In the genomic region with DNA sequence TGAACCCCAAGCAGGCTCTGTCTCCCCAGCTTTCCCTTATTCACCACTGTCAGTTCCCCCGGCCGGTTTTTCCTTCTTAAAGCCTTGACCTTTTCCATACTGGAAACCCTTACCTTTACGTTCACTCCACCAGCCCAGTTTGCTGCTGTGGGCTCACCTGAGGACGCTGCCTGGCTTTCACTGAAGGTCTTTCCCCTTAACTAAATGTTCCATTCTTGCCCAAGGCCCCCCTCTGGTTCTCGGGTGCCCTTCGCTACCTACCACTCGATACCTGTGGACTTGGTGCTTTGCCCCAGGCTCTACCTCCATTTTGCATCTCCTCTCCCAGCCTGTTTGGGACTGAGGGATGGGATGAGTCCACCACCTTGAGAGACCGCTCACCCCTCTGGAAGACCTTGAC, we compare ENCODE assay signal across 8 cellular contexts. TPM values are rescaled to one million over a fixed set of nuclear protein-coding genes. Genes with fewer than 3 reads are reported as not detected.
DNase-seq lines count a peak whose midpoint lies in the region; ATAC-seq and TF ChIP-seq lines count a peak whose summit lies in the region.

No MANE protein-coding gene starts in this region.

- H3K4me3 ChIP-seq in cardiac muscle cell (peak overlapping the region; percentile 99), brain microvascular endothelial cell (ENCODE audit: low read depth, low read length) (peak overlapping the region; percentile 99), urinary bladder (ENCODE audit: low read depth, low read length) (peak overlapping the region; percentile 93)

- H3K9me3 Mint-ChIP-seq in memory B cell = no peaks in the 10 kb centered on the region

- H3K4me1 ChIP-seq in cardiac muscle cell (ENCODE audit: low read depth) = peaks cover 21% of the 10 kb centered on the region
- no peaks in the 10 kb centered on the region for H3K4me1 ChIP-seq in urinary bladder (ENCODE audit: insufficient read depth)

- H3K4me1 Mint-ChIP-seq in memory B cell = peaks cover 17% of the 10 kb centered on the region

- 19% methylated on average over 8 of the region's 8 CpGs for WGBS in urinary bladder

- peaks cover 24% of the 10 kb centered on the region for H3K36me3 ChIP-seq in cardiac muscle cell
- peaks cover 52% of the 10 kb centered on the region for H3K36me3 ChIP-seq in brain microvascular endothelial cell (replicated peaks)
- H3K36me3 ChIP-seq in urinary bladder (ENCODE audit: insufficient read depth) = peaks cover 5% of the 10 kb centered on the region

- H3K27me3 ChIP-seq in cardiac muscle cell (no peaks in the 10 kb centered on the region), brain microvascular endothelial cell (replicated peaks) (no peaks in the 10 kb centered on the region)

- TF ChIP-seq CTCF in cardiac muscle cell (IDR thresholded peaks at IDR 0.05; ENCODE audit: low read depth, low read length) (no peak), brain microvascular endothelial cell (IDR thresholded peaks at IDR 0.05; ENCODE audit: low read depth, low read length, missing control alignments) (no peak)

- peak overlapping the region; percentile 88 for H3K27ac Mint-ChIP-seq in memory B cell

- no peaks in the 10 kb centered on the region for H3K9me3 ChIP-seq in cardiac muscle cell (ENCODE audit: low read depth)

- in situ Hi-C loops in brain microvascular endothelial cell (cut with HindIII; ENCODE audit: low pct_ligation_motif_present, low sequenced_read_pairs) = no loop called here

- DNase-seq in cardiac muscle cell (ENCODE audit: low read depth in 1 of 2, low spot score in 1 of 2) = no peak
- no peak for DNase-seq in cardiac septum (ENCODE audit: low spot score)
- DNase-seq in brain microvascular endothelial cell = no peak
- DNase-seq in memory B cell (ENCODE audit: low spot score in 2 of 2) = no peak
- no peak for DNase-seq in DMS153 (lab: John Stamatoyannopoulos, UW)
- DNase-seq in germinal center (ENCODE audit: low spot score) = no peak
- DNase-seq in AG08396 (ENCODE audit: low spot score) = no peak

- intact Hi-C loops in cardiac septum (cut with DNase I) = loop anchor here (2.0 kb wide), 2 partner anchors 19 to 73 kb away; partner anchors contain the start of genes ALG3 and EEF1AKMT4

- no peak for ATAC-seq in memory B cell (ENCODE audit: low read depth)

- H3K4me3 Mint-ChIP-seq in memory B cell = peak overlapping the region; percentile 98

- H3K27ac ChIP-seq in cardiac muscle cell (peak overlapping the region; percentile 93), brain microvascular endothelial cell (peak overlapping the region; percentile 96), urinary bladder (ENCODE audit: low read depth) (no peak overlapping the region)

- H3K36me3 Mint-ChIP-seq in memory B cell = peaks cover 19% of the 10 kb centered on the region

- no peaks in the 10 kb centered on the region for H3K27me3 Mint-ChIP-seq in memory B cell

RNA-seq across cellular contexts. Expression of gene AP2M1, which starts 0.9 kb away (rescaled TPM):
- total RNA-seq in cardiac muscle cell (399 and 408 TPM in 2 replicates), cardiac septum (317 TPM), urinary bladder (195 TPM)
- polyA plus RNA-seq in cardiac muscle cell (551 and 577 TPM in 2 replicates), urinary bladder (466 TPM)

RNA-seq across cellular contexts. Expression of gene ABCF3, which starts 10.5 kb away (rescaled TPM):
- 50.2 and 50.7 TPM in 2 replicates for total RNA-seq in cardiac muscle cell
- 74.4 and 78.5 TPM in 2 replicates for polyA plus RNA-seq in cardiac muscle cell
- 61.5 TPM for total RNA-seq in cardiac septum
- total RNA-seq in urinary bladder = 27.4 TPM
- 38.8 TPM for polyA plus RNA-seq in urinary bladder

RNA-seq across cellular contexts. Expression of gene DVL3, which starts 20.3 kb away (rescaled TPM):
- total RNA-seq in cardiac muscle cell = 96.3 and 135 TPM in 2 replicates
- 150 and 180 TPM in 2 replicates for polyA plus RNA-seq in cardiac muscle cell
- 68.6 TPM for total RNA-seq in cardiac septum
- total RNA-seq in urinary bladder = 25.2 TPM
- polyA plus RNA-seq in urinary bladder = 62.2 TPM

RNA-seq across cellular contexts. Expression of gene EIF2B5, which starts 40.3 kb away (rescaled TPM):
- total RNA-seq in cardiac muscle cell (38.2 and 82.1 TPM in 2 replicates), cardiac septum (33.4 TPM), urinary bladder (34.2 TPM)
- polyA plus RNA-seq in cardiac muscle cell (55.7 and 57.5 TPM in 2 replicates), urinary bladder (38.2 TPM)

RNA-seq across cellular contexts. Expression of gene VWA5B2, which starts 53.9 kb away (rescaled TPM):
- total RNA-seq in cardiac muscle cell = 0.11 TPM in 1 of 2 replicates, not detected in the other
- 0.40 TPM in 1 of 2 replicates, not detected in the other for polyA plus RNA-seq in cardiac muscle cell
- total RNA-seq in cardiac septum = not detected
- 0.05 TPM for total RNA-seq in urinary bladder
- polyA plus RNA-seq in urinary bladder = 0.33 TPM
